ENCODE assay signal across 15 cellular contexts in the genomic region with DNA sequence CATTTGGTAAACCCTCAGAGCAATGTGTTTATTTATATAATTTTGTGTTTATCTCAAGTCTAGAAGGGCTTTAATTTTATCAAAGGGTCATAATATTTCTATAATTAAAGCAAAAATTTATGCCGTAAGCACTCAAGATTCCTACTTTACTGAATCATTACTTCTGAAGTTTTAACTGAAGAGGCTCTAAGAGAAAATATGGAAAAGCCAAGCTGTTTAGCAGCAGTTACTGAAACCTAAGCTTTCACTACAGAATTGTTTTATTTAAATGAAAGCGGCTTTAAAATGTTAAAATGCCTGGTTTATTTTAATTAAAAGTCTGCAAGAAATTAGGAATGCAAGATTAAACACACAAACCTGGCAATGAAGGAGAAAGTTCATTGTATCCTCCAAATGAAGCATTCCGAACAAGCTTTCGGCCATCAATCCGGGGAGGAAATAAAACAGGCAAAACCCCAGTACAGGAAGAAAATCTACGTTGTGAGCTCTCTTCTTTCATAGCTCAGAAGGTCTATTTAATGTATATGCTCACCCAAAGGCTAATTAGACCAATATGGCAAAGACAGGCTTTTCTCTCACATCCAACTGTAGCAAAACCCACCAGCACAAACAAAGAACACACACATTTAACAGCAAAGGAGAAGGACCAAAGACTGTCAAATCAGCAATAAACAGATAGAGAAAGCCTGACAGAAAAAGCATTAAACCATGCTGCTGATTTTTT.
DNase-seq lines count a peak whose midpoint lies in the region; TF ChIP-seq lines count a peak whose summit lies in the region.
"Had no signal": no experiment of that assay in that cellular context is flagged by ENCODE, and none has a peak within 500 bp of the region (broad histone marks: within the 10 kb centered on the region; RNA-seq: fewer than 3 reads in every experiment).

No MANE protein-coding gene starts in this region.

- no peak overlapping the region for H3K4me2 ChIP-seq in neural progenitor cell

- peaks cover 9% of the 10 kb centered on the region for H3K36me3 Mint-ChIP-seq in endothelial cell (ENCODE audit: low read depth, unreplicated experiment)
- peaks cover 19% of the 10 kb centered on the region for H3K36me3 Mint-ChIP-seq in neural progenitor cell

- intact Hi-C loops in spleen (cut with DNase I; ENCODE audit: low total_unique reads) = no loop called here

- H3K4me1 Mint-ChIP-seq in endothelial cell (ENCODE audit: unreplicated experiment) = peaks cover 9% of the 10 kb centered on the region
- peaks cover 7% of the 10 kb centered on the region for H3K4me1 Mint-ChIP-seq in neural progenitor cell

- H3K9me3 Mint-ChIP-seq in endothelial cell (ENCODE audit: unreplicated experiment) (no peaks in the 10 kb centered on the region), neural progenitor cell (peaks cover 22% of the 10 kb centered on the region)

- H3K36me3 ChIP-seq in SK-N-MC (ENCODE audit: insufficient read depth, low read length) (no peaks in the 10 kb centered on the region), spleen (peaks cover 0 to 12% (median 0%) of the 10 kb centered on the region in 6 donors), neural progenitor cell (peaks cover 3% of the 10 kb centered on the region)

- H3K27ac Mint-ChIP-seq in endothelial cell (ENCODE audit: unreplicated experiment) = peak overlapping the region; percentile 79
- no peak overlapping the region for H3K27ac Mint-ChIP-seq in neural progenitor cell
- H3K27ac Mint-ChIP-seq: stimulated activated naive CD8-positive, alpha-beta T cell treated with anti-CD3 and anti-CD28 coated beads, Interleukin-15, Interleukin-2, amounts not matched to agents 100 ng/mL and 50 ng/mL, for 24 hours had no signal

- H3K4me3 ChIP-seq in SK-N-MC = peak overlapping the region; percentile 85
- H3K4me3 ChIP-seq in spleen = peak overlapping the region in 2 of 8 donors; percentile 18 to 28
- H3K4me3 ChIP-seq in neural progenitor cell = no peak overlapping the region
- H3K4me3 ChIP-seq: lower lobe of right lung had no signal

- H3K4me1 ChIP-seq in spleen = peaks cover 0 to 32% (median 7%) of the 10 kb centered on the region in 6 donors
- H3K4me1 ChIP-seq in neural progenitor cell = peaks cover 14% of the 10 kb centered on the region
- H3K4me1 ChIP-seq: lower lobe of right lung had no signal

- no peaks in the 10 kb centered on the region for H3K27me3 Mint-ChIP-seq in endothelial cell (ENCODE audit: unreplicated experiment)
- H3K27me3 Mint-ChIP-seq in neural progenitor cell (ENCODE audit: insufficient read depth, low read depth) = no peaks in the 10 kb centered on the region
- H3K27me3 Mint-ChIP-seq: stimulated activated naive CD8-positive, alpha-beta T cell treated with anti-CD3 and anti-CD28 coated beads, Interleukin-15, Interleukin-2, amounts not matched to agents 100 ng/mL and 50 ng/mL, for 24 hours had no signal

- TF ChIP-seq CTCF in endothelial cell (IDR thresholded peaks at IDR 0.05; ENCODE audit: unreplicated experiment) (no peak), spleen (IDR thresholded peaks at IDR 0.05 in 8 of 11, conservative IDR thresholded peaks at IDR 0.05 in 3 of 11) (no peak), neural progenitor cell (IDR thresholded peaks at IDR 0.05) (no peak)

- H3K4me3 Mint-ChIP-seq in endothelial cell (ENCODE audit: unreplicated experiment) (no peak overlapping the region), neural progenitor cell (no peak overlapping the region)
- H3K4me3 Mint-ChIP-seq: stimulated activated naive CD8-positive, alpha-beta T cell treated with anti-CD3 and anti-CD28 coated beads, Interleukin-15, Interleukin-2, amounts not matched to agents 100 ng/mL and 50 ng/mL, for 24 hours had no signal

- H3K79me2 ChIP-seq in neural progenitor cell (ENCODE audit: low read depth) = peaks cover 40% of the 10 kb centered on the region

- H3K27me3 ChIP-seq in spleen (replicated peaks in 1 of 7) = no peaks in the 10 kb centered on the region
- no peaks in the 10 kb centered on the region for H3K27me3 ChIP-seq in neural progenitor cell

- DNase-seq in ELR (ENCODE audit: low read depth) (peak; percentile 3), SK-N-MC (ENCODE audit: low read depth, low spot score) (peak; percentile 57), endothelial cell (ENCODE audit: low spot score) (no peak), pons (ENCODE audit: low spot score) (peak; percentile 24), UCSD-AML1 (lab: John Stamatoyannopoulos, UW; ENCODE audit: unreplicated experiment) (no peak), spleen (no peak), SK-N-DZ (ENCODE audit: low spot score) (no peak), neural progenitor cell (ENCODE audit: low spot score) (no peak)
- DNase-seq: activated CD4-positive, CD25-positive, alpha-beta regulatory T cell treated with anti-CD3 and anti-CD28 coated beads, Interleukin-2, amount 50 U/mL, for 72 hours; amygdala; COR-L47; lower lobe of right lung; NCI-H524; SHP77 treated with DMSO at 0.1 percent for 48 hours had no signal

- H3K9me3 ChIP-seq in SK-N-MC (ENCODE audit: low read depth, low read length) (no peaks in the 10 kb centered on the region), spleen (peaks cover 4 to 38% (median 32%) of the 10 kb centered on the region in 8 donors), neural progenitor cell (ENCODE audit: low read depth) (no peaks in the 10 kb centered on the region)

- no peak overlapping the region for H2AFZ ChIP-seq in neural progenitor cell (replicated peaks)

- WGBS in spleen, 5 donors = 71 to 88% (median 77%) methylated on average over 6 of the region's 6 CpGs

- TF ChIP-seq POLR2A in spleen (IDR thresholded peaks at IDR 0.05) = no peak

- H4K20me1 ChIP-seq in neural progenitor cell (ENCODE audit: low read depth) = no peaks in the 10 kb centered on the region

- H3K9ac ChIP-seq in SK-N-MC (ENCODE audit: insufficient read length) (peak overlapping the region; percentile 79), neural progenitor cell (no peak overlapping the region)

- peak overlapping the region; percentile 97 for H3K27ac ChIP-seq in SK-N-MC
- H3K27ac ChIP-seq in spleen = peak overlapping the region in 4 of 8 donors; percentile 19 to 53 (median 32)
- no peak overlapping the region for H3K27ac ChIP-seq in neural progenitor cell
- H3K27ac ChIP-seq: lower lobe of right lung had no signal

- no peaks in the 10 kb centered on the region for H3F3A ChIP-seq in neural progenitor cell (ENCODE audit: low read depth)

Comparison
In these comparisons a context has a peak if more than half of its experiments do, and no peak if none do; other contexts are left out.
1. DNase-seq: peak in ELR (single experiment), SK-N-MC (single experiment) and pons (single experiment); none in endothelial cell (single experiment), UCSD-AML1 (single experiment), spleen (single experiment), SK-N-DZ (single experiment) and neural progenitor cell (single experiment).